ENCODE assay signal across 22 cellular contexts in the genomic region with DNA sequence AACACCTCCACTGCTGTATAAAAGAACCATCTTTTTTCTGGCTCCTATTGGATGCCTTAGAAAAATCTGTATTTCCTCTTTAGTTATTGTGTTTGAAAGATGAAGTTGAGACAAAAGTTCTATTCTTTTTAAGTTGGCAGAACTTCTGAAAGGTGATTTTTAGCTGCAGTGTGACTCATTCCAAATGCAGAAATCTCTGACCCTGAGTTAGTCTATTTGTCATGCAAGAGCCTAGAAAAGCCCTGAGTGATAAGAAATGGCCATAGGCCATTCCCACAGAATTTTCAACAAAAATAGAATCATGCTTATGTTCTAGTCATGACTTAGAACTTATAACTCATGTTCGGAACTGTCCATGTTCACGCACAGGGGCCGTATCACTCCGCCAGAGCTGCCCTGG.
DNase-seq lines count a peak whose midpoint lies in the region; ATAC-seq and TF ChIP-seq lines count a peak whose summit lies in the region.
"Had no signal": no experiment of that assay in that cellular context is flagged by ENCODE, and none has a peak within 500 bp of the region (broad histone marks: within the 10 kb centered on the region; RNA-seq: fewer than 3 reads in every experiment).

No MANE protein-coding gene starts in this region.

- H3K9me3 Mint-ChIP-seq in Calu3 (ENCODE audit: low read depth, unreplicated experiment): no peaks in the 10 kb centered on the region
- H3K9me3 Mint-ChIP-seq in natural killer cell: no peaks in the 10 kb centered on the region
- H3K9me3 Mint-ChIP-seq: activated CD4-positive, alpha-beta T cell treated with anti-CD3 and anti-CD28 coated beads, Interleukin-2, amount 10 ng/mL, durations not matched to agents 7 days and 5 days; activated naive CD8-positive, alpha-beta T cell treated with anti-CD3 and anti-CD28 coated beads for 36 hours; neural progenitor cell had no signal

- H2AK5ac ChIP-seq in mesenchymal stem cell (ENCODE audit: low read length, severe bottlenecking): no peak overlapping the region

- H3K4me3 ChIP-seq in breast epithelium (no peak overlapping the region), mesenchymal stem cell (ENCODE audit: insufficient read depth in 1 of 2, low read depth in 1 of 2, low read length in 2 of 2) (no peak overlapping the region)
- H3K4me3 ChIP-seq: BLaER1 treated with 17β-estradiol and CSF1 and Interleukin-3, amounts not matched to agents 10 nM and 100 nM; neural progenitor cell; SJCRH30; upper lobe of right lung had no signal

- WGBS in mesenchymal stem cell: 96% methylated on average over 4 of the region's 4 CpGs

- no peak for TF ChIP-seq CTCF in Calu3 (IDR thresholded peaks at IDR 0.05; ENCODE audit: unreplicated experiment)
- TF ChIP-seq CTCF in breast epithelium (IDR thresholded peaks at IDR 0.05): no peak
- no peak for TF ChIP-seq CTCF in natural killer cell (IDR thresholded peaks at IDR 0.05)

- peaks cover 50% of the 10 kb centered on the region for H3K4me1 Mint-ChIP-seq in Calu3 (ENCODE audit: low read depth, unreplicated experiment)
- H3K4me1 Mint-ChIP-seq in natural killer cell: peaks cover 3 to 9% of the 10 kb centered on the region in 2 donors
- H3K4me1 Mint-ChIP-seq: activated CD4-positive, alpha-beta T cell treated with anti-CD3 and anti-CD28 coated beads, Interleukin-2, amount 10 ng/mL, durations not matched to agents 7 days and 5 days had no signal

- no peak overlapping the region for H3K14ac ChIP-seq in mesenchymal stem cell (ENCODE audit: low read length in 2 of 2)

- peak overlapping the region in 1 of 2 experiments; percentile 46 for H3K4ac ChIP-seq in mesenchymal stem cell (ENCODE audit: low read depth in 1 of 2, low read length in 2 of 2)

- TF ChIP-seq POLR2A in breast epithelium (IDR thresholded peaks at IDR 0.05): no peak

- H3K4me1 ChIP-seq in breast epithelium (peaks cover 0 to 24% of the 10 kb centered on the region in 2 donors), mesenchymal stem cell (ENCODE audit: control insufficient read depth, insufficient read depth, low read depth, low read length) (peaks cover 36% of the 10 kb centered on the region)

- H3K18ac ChIP-seq in mesenchymal stem cell (ENCODE audit: low read depth in 1 of 2, low read length in 2 of 2): no peak overlapping the region

- no peak overlapping the region for H2BK5ac ChIP-seq in mesenchymal stem cell (ENCODE audit: low read depth, low read length, poor library complexity, severe bottlenecking)

- peak overlapping the region; percentile 27 for H4K8ac ChIP-seq in mesenchymal stem cell (ENCODE audit: low read length)

- no TSS peak for BruUV-seq in Calu3 (replicated peaks; lab: Mats Ljungman, UMichigan)

- H3K9ac ChIP-seq in mesenchymal stem cell (ENCODE audit: low read length): no peak overlapping the region
- H3K9ac ChIP-seq: BLaER1 treated with 17β-estradiol and CSF1 and Interleukin-3, amounts not matched to agents 10 nM and 100 nM; KMS-11; neural progenitor cell had no signal

- H2BK12ac ChIP-seq in mesenchymal stem cell (ENCODE audit: low read length in 2 of 2): no peak overlapping the region

- CTCF ChIA-PET in Calu3 (lab: Charles Lee): no interaction called here

- H3K9me3 ChIP-seq in breast epithelium (no peaks in the 10 kb centered on the region), mesenchymal stem cell (ENCODE audit: control insufficient read depth, low read length) (no peaks in the 10 kb centered on the region)
- H3K9me3 ChIP-seq: BLaER1 treated with 17β-estradiol and CSF1 and Interleukin-3, amounts not matched to agents 10 nM and 100 nM; SJCRH30; upper lobe of right lung had no signal

- no peaks in the 10 kb centered on the region for H3K36me3 ChIP-seq in breast epithelium
- peaks cover 0 to 8% of the 10 kb centered on the region in 2 experiments for H3K36me3 ChIP-seq in mesenchymal stem cell (ENCODE audit: control insufficient read depth in 1 of 2, insufficient read depth in 2 of 2, low read depth in 1 of 2, low read length in 2 of 2)
- H3K36me3 ChIP-seq: BLaER1 treated with 17β-estradiol and CSF1 and Interleukin-3, amounts not matched to agents 10 nM and 100 nM; neural progenitor cell; SJCRH30; upper lobe of right lung had no signal

- H3K4me2 ChIP-seq in mesenchymal stem cell (ENCODE audit: low read length, poor library complexity, severe bottlenecking): no peak overlapping the region
- H3K4me2 ChIP-seq: KMS-11, neural progenitor cell had no signal

- H3K27ac Mint-ChIP-seq in Calu3 (ENCODE audit: unreplicated experiment): peak overlapping the region; percentile 58
- no peak overlapping the region for H3K27ac Mint-ChIP-seq in natural killer cell
- H3K27ac Mint-ChIP-seq: activated CD4-positive, alpha-beta T cell treated with anti-CD3 and anti-CD28 coated beads, Interleukin-2, amount 10 ng/mL, durations not matched to agents 7 days and 5 days; activated naive CD8-positive, alpha-beta T cell treated with anti-CD3 and anti-CD28 coated beads for 36 hours; neural progenitor cell; progenitor cell of endocrine pancreas; T-helper 17 cell had no signal

- H3K79me1 ChIP-seq in mesenchymal stem cell (replicated peaks; ENCODE audit: low read length, poor library complexity, severe bottlenecking): peaks cover 29% of the 10 kb centered on the region

- no peak overlapping the region for H2BK15ac ChIP-seq in mesenchymal stem cell (ENCODE audit: low read depth, poor library complexity, severe bottlenecking)

- DNase-seq in Calu3 (no peak), RPMI7951 (ENCODE audit: low read depth) (peak; percentile 93), breast epithelium (ENCODE audit: low spot score in 2 of 2) (no peak), mesenchymal stem cell (no peak), NCI-H510A (lab: John Stamatoyannopoulos, UW) (no peak), natural killer cell (no peak), NCI-H2227 (lab: John Stamatoyannopoulos, UW; ENCODE audit: unreplicated experiment) (no peak)
- DNase-seq: activated CD4-positive, alpha-beta T cell treated with anti-CD3 and anti-CD28 coated beads, Interleukin-2, amount 10 ng/mL, durations not matched to agents 7 days and 5 days; activated naive CD8-positive, alpha-beta T cell treated with anti-CD3 and anti-CD28 coated beads for 36 hours; H7; hypothalamus; NCI-H187 treated with DMSO at 0.1 percent for 48 hours; NCI-H2227 treated with DMSO at 0.1 percent for 48 hours; NCI-H748 treated with DMSO at 0.1 percent for 48 hours; SJCRH30; T-helper 17 cell; upper lobe of right lung had no signal

- no peak for ATAC-seq in HG03439 (IDR thresholded peaks at IDR 0.05; ENCODE audit: unreplicated experiment)
- no peak for ATAC-seq in natural killer cell
- ATAC-seq: T-helper 17 cell, upper lobe of right lung had no signal

- intact Hi-C loops in Calu3 (cut with micrococcal nuclease; ENCODE audit: unreplicated experiment) (no loop called here), breast epithelium (cut with DNase I; ENCODE audit: low total_unique reads) (no loop called here), natural killer cell (cut with micrococcal nuclease) (no loop called here)

- no peak overlapping the region for H4K91ac ChIP-seq in mesenchymal stem cell (ENCODE audit: low read length)

- no peak overlapping the region for H2AFZ ChIP-seq in mesenchymal stem cell (ENCODE audit: low read depth, low read length)
- H2AFZ ChIP-seq: neural progenitor cell had no signal

- no peaks in the 10 kb centered on the region for H3K27me3 Mint-ChIP-seq in Calu3 (ENCODE audit: unreplicated experiment)
- peaks cover 10 to 33% of the 10 kb centered on the region in 2 donors for H3K27me3 Mint-ChIP-seq in natural killer cell (ENCODE audit: low read depth in 2 of 2)
- H3K27me3 Mint-ChIP-seq: progenitor cell of endocrine pancreas had no signal

- no peak overlapping the region for H2BK120ac ChIP-seq in mesenchymal stem cell (ENCODE audit: low read depth, low read length)

- H3K23ac ChIP-seq in mesenchymal stem cell (ENCODE audit: low read length in 2 of 2): no peak overlapping the region

- no peaks in the 10 kb centered on the region for H3K36me3 Mint-ChIP-seq in Calu3 (ENCODE audit: insufficient read depth, unreplicated experiment)
- H3K36me3 Mint-ChIP-seq in natural killer cell: no peaks in the 10 kb centered on the region
- H3K36me3 Mint-ChIP-seq: activated naive CD8-positive, alpha-beta T cell treated with anti-CD3 and anti-CD28 coated beads for 36 hours; neural progenitor cell had no signal

- H3K27me3 ChIP-seq in breast epithelium: no peaks in the 10 kb centered on the region
- H3K27me3 ChIP-seq in mesenchymal stem cell (ENCODE audit: control insufficient read depth in 1 of 2, insufficient read depth in 1 of 2, low read length in 2 of 2): no peaks in the 10 kb centered on the region
- H3K27me3 ChIP-seq: neural progenitor cell, SJCRH30, upper lobe of right lung had no signal

- H3K27ac ChIP-seq in breast epithelium (peak overlapping the region; percentile 53 to 64), mesenchymal stem cell (ENCODE audit: low read length, poor library complexity, severe bottlenecking) (no peak overlapping the region)
- H3K27ac ChIP-seq: BLaER1 treated with 17β-estradiol and CSF1 and Interleukin-3, amounts not matched to agents 10 nM and 100 nM; KMS-11; neural progenitor cell; SJCRH30; upper lobe of right lung had no signal

- H3K4me3 Mint-ChIP-seq in Calu3 (ENCODE audit: low read depth, unreplicated experiment) (peak overlapping the region; percentile 29), natural killer cell (no peak overlapping the region)
- H3K4me3 Mint-ChIP-seq: activated CD4-positive, alpha-beta T cell treated with anti-CD3 and anti-CD28 coated beads, Interleukin-2, amount 10 ng/mL, durations not matched to agents 7 days and 5 days; activated naive CD8-positive, alpha-beta T cell treated with anti-CD3 and anti-CD28 coated beads for 36 hours; neural progenitor cell; T-helper 17 cell had no signal
